Comparison of ENCODE assay signal across 8 cellular contexts in the genomic region with DNA sequence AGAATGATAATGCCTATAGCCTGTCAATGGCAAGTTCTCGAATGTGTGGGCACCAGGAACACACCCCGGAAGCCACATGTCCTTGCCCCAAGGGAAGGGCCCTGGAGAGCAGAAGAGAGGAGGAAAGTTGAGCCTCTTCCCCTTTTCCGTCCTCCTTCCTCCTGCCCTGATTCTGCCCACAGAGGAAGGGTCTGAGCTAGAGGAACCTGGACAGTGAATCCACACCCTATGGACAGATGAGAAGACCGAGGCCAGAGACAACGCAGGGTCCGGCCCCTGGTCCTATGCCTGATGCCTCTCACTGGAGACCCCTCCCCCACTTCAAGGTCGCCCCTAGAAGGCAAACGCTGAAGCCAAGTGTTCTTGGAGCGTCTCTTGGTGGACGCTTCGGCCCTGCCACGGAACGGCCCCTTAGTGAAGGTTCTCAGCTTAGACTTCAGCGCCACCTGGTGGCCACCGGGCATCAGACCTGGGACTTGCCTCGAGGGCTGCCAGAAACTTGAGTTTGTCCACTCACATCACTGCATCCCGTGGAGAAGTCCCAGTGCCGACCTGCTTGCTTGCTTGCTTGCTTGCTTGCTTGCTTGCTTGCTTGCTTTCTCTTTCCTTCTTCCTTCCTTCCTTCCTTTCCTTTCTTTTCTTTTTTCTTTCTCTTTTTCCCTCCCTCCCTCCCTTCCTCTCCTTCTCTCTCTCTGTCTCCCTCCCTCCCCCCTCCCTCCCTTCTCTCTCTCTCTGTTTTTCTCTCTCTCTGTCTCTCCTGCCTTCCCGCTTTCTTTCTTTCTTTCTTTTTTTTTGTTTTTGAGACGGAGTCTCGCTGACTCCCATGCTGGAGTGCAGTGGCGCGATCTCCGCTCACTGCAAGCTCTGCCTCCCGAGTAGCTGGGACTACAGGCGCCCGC. TPM values are rescaled to one million over a fixed set of nuclear protein-coding genes. Genes with fewer than 3 reads are reported as not detected.
DNase-seq lines count a peak whose midpoint lies in the region; ATAC-seq, FAIRE-seq and TF ChIP-seq lines count a peak whose summit lies in the region.

No MANE protein-coding gene starts in this region.

- no peaks in the 10 kb centered on the region for H3K27me3 ChIP-seq in mesendoderm (ENCODE audit: insufficient read depth, low read length, poor library complexity)

- no peak overlapping the region for H4K8ac ChIP-seq in mesendoderm (ENCODE audit: low read depth, low read length)

- no peak overlapping the region for H2BK15ac ChIP-seq in mesendoderm (replicated peaks; ENCODE audit: low read depth)

- no peak overlapping the region for H3K18ac ChIP-seq in mesendoderm (ENCODE audit: low read length)

- H3K4me2 ChIP-seq in mesendoderm (ENCODE audit: low read length) = no peak overlapping the region

- no peak for ATAC-seq in HG03025 (IDR thresholded peaks at IDR 0.05; ENCODE audit: low FRiP score, unreplicated experiment)

- H3K9ac ChIP-seq in mesendoderm (ENCODE audit: low read length) = no peak overlapping the region

- H2BK120ac ChIP-seq in mesendoderm (ENCODE audit: low read depth, low read length) = no peak overlapping the region

- H3K4me3 ChIP-seq in mesendoderm (ENCODE audit: low read length) = no peak overlapping the region

- peak; percentile 91 for DNase-seq in HTR-8/SVneo (ENCODE audit: insufficient read length, low spot score)
- peak; percentile 75 for DNase-seq in NOMO-1 treated with dmso at 0.1 percent for 144 hours (lab: John Stamatoyannopoulos, UW; ENCODE audit: unreplicated experiment)
- DNase-seq in activated CD8-positive, alpha-beta memory T cell treated with anti-CD3 and anti-CD28 coated beads for 1 hour (ENCODE audit: extremely low read depth in 1 of 2, low read depth in 1 of 2) = peak; percentile 75 to 90
- DNase-seq in effector CD8-positive, alpha-beta T cell (lab: John Stamatoyannopoulos, UW) = peak; percentile 90
- peak; percentile 93 for DNase-seq in mesendoderm
- DNase-seq in stimulated activated CD8-positive, alpha-beta memory T cell treated with anti-CD3 and anti-CD28 coated beads, Interleukin-15, amount 100 ng/mL, for 1 hour (ENCODE audit: low read depth) = peak; percentile 88

- H3K4ac ChIP-seq in mesendoderm (ENCODE audit: low read depth, low read length) = no peak overlapping the region

- H3K79me1 ChIP-seq in mesendoderm (ENCODE audit: low read length) = no peaks in the 10 kb centered on the region

- no peak overlapping the region for H3K56ac ChIP-seq in mesendoderm (ENCODE audit: low read length)

- no CpG with 5 or more reads among the region's 27 CpGs for WGBS in mesendoderm (ENCODE audit: extremely low coverage, insufficient coverage, low lambda C conversion rate)

- no peak overlapping the region for H3K27ac ChIP-seq in mesendoderm (ENCODE audit: low read depth, low read length)

- no peaks in the 10 kb centered on the region for H3K79me2 ChIP-seq in mesendoderm (ENCODE audit: control insufficient read depth, insufficient read depth, low read length)

- no peak overlapping the region for H2BK5ac ChIP-seq in mesendoderm (ENCODE audit: low read length)

- no peak overlapping the region for H3K23ac ChIP-seq in mesendoderm (ENCODE audit: low read length)

- no peaks in the 10 kb centered on the region for H3K4me1 ChIP-seq in mesendoderm (ENCODE audit: control insufficient read depth, low read depth, low read length)

- TF ChIP-seq CTCF in GM12872 (IDR thresholded peaks at IDR 0.05; ENCODE audit: insufficient read depth, low read depth, low read length) = peak; percentile 98

- no peak overlapping the region for H2AK5ac ChIP-seq in mesendoderm (ENCODE audit: low read length)

- H4K5ac ChIP-seq in mesendoderm (ENCODE audit: low read length) = no peak overlapping the region

- FAIRE-seq in HTR-8/SVneo (lab: Jason Lieb, UNC) = peak; percentile 84

- H3K36me3 ChIP-seq in mesendoderm (ENCODE audit: control insufficient read depth, insufficient read depth, low read length) = no peaks in the 10 kb centered on the region

RNA-seq across cellular contexts. Expression of a gene that starts 20.6 kb away (rescaled TPM):
- polyA plus RNA-seq in mesendoderm (2013, experiment 1 of 2) = 0.10 TPM
- 0.06 TPM for polyA plus RNA-seq in mesendoderm (2013, experiment 2 of 2)

RNA-seq across cellular contexts. Expression of a gene that starts 46.7 kb away (rescaled TPM):
- polyA plus RNA-seq in mesendoderm (2013, experiment 1 of 2) = 88.0 TPM
- polyA plus RNA-seq in mesendoderm (2013, experiment 2 of 2) = 89.9 TPM
